Comparison of ENCODE assay signal across 9 cellular contexts in genomic region chrX:44016906-44017305, GRCh38. TPM values are rescaled to one million over a fixed set of nuclear protein-coding genes. Genes with fewer than 3 reads are reported as not detected.
"Had no signal": no experiment of that assay in that cellular context is flagged by ENCODE, and none has a peak within 500 bp of the region (broad histone marks: within the 10 kb centered on the region; RNA-seq: fewer than 3 reads in every experiment).

No MANE protein-coding gene starts in this region.

- H3K27ac ChIP-seq: GM23248 had no signal

- DNase-seq: GM23248, GOT3, H7, H9, HCEC 1CT, HFFc6 had no signal

- H3K4me1 ChIP-seq: HAP-1 had no signal

- H3K9me3 ChIP-seq: HAP-1 had no signal

- H3K4me2 ChIP-seq: GM23338 had no signal

- H2AFZ ChIP-seq: GM23248, GM23338 had no signal

- H3K36me3 ChIP-seq: HAP-1 had no signal

- ATAC-seq: GM23338, HCT116 had no signal

- H3K4me3 ChIP-seq: GM23248, GM23338, HAP-1 had no signal

- H3K9ac ChIP-seq: GM23248 had no signal

RNA-seq across cellular contexts. Expression of gene NDP, which starts 43.7 kb away (rescaled TPM):
- total RNA-seq: H7, H9 had no signal
- polyA plus RNA-seq: GM23338 had no signal
